ENCODE assay signal across 10 cellular contexts in the genomic region with DNA sequence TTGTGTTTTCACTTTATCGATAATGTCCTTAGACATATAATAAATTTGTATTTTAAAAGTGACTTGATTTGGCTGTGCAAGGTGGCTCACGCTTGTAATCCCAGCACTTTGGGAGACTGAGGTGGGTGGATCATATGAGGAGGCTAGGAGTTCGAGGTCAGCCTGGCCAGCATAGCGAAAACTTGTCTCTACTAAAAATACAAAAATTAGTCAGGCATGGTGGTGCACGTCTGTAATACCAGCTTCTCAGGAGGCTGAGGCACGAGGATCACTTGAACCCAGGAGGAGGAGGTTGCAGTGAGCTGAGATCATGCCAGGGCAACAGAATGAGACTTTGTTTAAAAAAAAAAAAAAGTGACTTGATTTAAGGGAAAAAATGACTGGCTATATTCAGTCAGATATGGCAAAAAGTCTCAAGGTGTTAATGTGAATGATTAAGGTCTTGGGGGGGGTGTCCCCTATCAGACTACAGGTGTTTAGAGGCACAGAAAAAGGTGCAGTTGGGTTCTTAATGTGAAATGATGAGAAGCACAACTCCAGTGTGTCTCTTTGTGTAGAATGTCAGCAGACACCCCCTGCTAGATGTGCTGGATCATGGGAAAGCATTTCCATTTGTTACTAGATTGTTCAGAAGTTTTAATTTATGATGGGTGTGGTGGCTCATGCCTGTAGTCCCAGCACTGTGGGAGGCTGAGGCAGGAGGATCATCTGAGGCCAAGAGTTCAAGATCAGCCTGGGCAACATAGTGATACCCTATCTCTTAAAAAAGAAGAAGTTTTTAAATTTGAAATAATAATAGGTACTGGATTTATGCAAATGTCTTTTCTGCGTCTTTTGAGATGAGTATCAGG. TPM values are rescaled to one million over a fixed set of nuclear protein-coding genes. Genes with fewer than 3 reads are reported as not detected.
DNase-seq lines count a peak whose midpoint lies in the region; ATAC-seq and TF ChIP-seq lines count a peak whose summit lies in the region.
"Had no signal": no experiment of that assay in that cellular context is flagged by ENCODE, and none has a peak within 500 bp of the region (broad histone marks: within the 10 kb centered on the region; RNA-seq: fewer than 3 reads in every experiment).

No MANE protein-coding gene starts in this region.

- no peaks in the 10 kb centered on the region for H3K9me3 ChIP-seq in heart left ventricle
- H3K9me3 ChIP-seq in lower lobe of right lung = no peaks in the 10 kb centered on the region
- H3K9me3 ChIP-seq in upper lobe of right lung = no peaks in the 10 kb centered on the region
- H3K9me3 ChIP-seq in mucosa of descending colon = no peaks in the 10 kb centered on the region

- H3K4me1 ChIP-seq in heart left ventricle = peaks cover 0 to 97% (median 83%) of the 10 kb centered on the region in 12 donors
- H3K4me1 ChIP-seq in lower lobe of right lung = peaks cover 89% of the 10 kb centered on the region
- H3K4me1 ChIP-seq in upper lobe of right lung = peaks cover 48% of the 10 kb centered on the region
- peaks cover 5% of the 10 kb centered on the region for H3K4me1 ChIP-seq in mucosa of descending colon (ENCODE audit: low read depth)

- intact Hi-C loops in heart left ventricle (cut with DNase I) = no loop called here
- intact Hi-C loops in Right ventricle myocardium superior (cut with DNase I) = no loop called here
- intact Hi-C loops in lower lobe of right lung (cut with DNase I) = no loop called here
- intact Hi-C loops in upper lobe of right lung (cut with DNase I) = no loop called here
- intact Hi-C loops in mucosa of descending colon (cut with DNase I, micrococcal nuclease) = no loop called here

- TF ChIP-seq CTCF in heart left ventricle (IDR thresholded peaks at IDR 0.05) (no peak), lower lobe of right lung (IDR thresholded peaks at IDR 0.05) (no peak), upper lobe of right lung (IDR thresholded peaks at IDR 0.05) (no peak), mucosa of descending colon (IDR thresholded peaks at IDR 0.05) (no peak)

- DNase-seq in heart left ventricle = peak in 2 of 5 donors; percentile 4 to 11
- no peak for DNase-seq in Right ventricle myocardium superior
- peak; percentile 36 for DNase-seq in astrocyte of the hippocampus (ENCODE audit: low read depth, low spot score)
- no peak for DNase-seq in lower lobe of right lung
- no peak for DNase-seq in upper lobe of right lung
- no peak for DNase-seq in DMS53 (lab: John Stamatoyannopoulos, UW)
- DNase-seq in GOT3 (lab: John Stamatoyannopoulos, UW) = no peak
- DNase-seq in mucosa of descending colon = no peak
- DNase-seq: midbrain, NCI-H2029 treated with DMSO at 0.1 percent for 48 hours had no signal

- H3K27me3 ChIP-seq in heart left ventricle (no peaks in the 10 kb centered on the region), lower lobe of right lung (ENCODE audit: low read depth) (no peaks in the 10 kb centered on the region), upper lobe of right lung (no peaks in the 10 kb centered on the region)

- WGBS in heart left ventricle, 4 donors = 61 to 73% (median 68%) methylated on average over 7 of the region's 7 CpGs

- no peak for TF ChIP-seq POLR2A in heart left ventricle (IDR thresholded peaks at IDR 0.05)

- H3K4me3 ChIP-seq in heart left ventricle (peak overlapping the region in 3 of 12 donors; percentile 4 to 25 (median 11)), lower lobe of right lung (no peak overlapping the region), upper lobe of right lung (no peak overlapping the region), mucosa of descending colon (no peak overlapping the region)

- H3K27ac ChIP-seq in heart left ventricle = peak overlapping the region in 9 of 12 donors; percentile 6 to 80 (median 54)
- peak overlapping the region; percentile 26 for H3K27ac ChIP-seq in lower lobe of right lung
- H3K27ac ChIP-seq in upper lobe of right lung = peak overlapping the region; percentile 5

- H3K36me3 ChIP-seq in heart left ventricle (peaks cover 8 to 100% (median 94%) of the 10 kb centered on the region in 9 donors), lower lobe of right lung (peaks cover 80% of the 10 kb centered on the region), upper lobe of right lung (peaks cover 78% of the 10 kb centered on the region), mucosa of descending colon (ENCODE audit: low read depth) (no peaks in the 10 kb centered on the region)

- ATAC-seq in heart left ventricle (no peak), Right ventricle myocardium superior (ENCODE audit: poor library complexity) (no peak), lower lobe of right lung (no peak), upper lobe of right lung (no peak), mucosa of descending colon (no peak)

RNA-seq across cellular contexts. Expression of gene NEAT1, which starts 17.0 kb away (rescaled TPM):
- 100 to 1,000 TPM in 7 of 9 donors, 10 to 100 TPM in 2; 17.0 to 760 (median 507) TPM for total RNA-seq in heart left ventricle
- polyA plus RNA-seq in heart left ventricle = 100 to 1,000 TPM; 104 to 532 TPM
- 451 TPM for total RNA-seq in Right ventricle myocardium superior
- total RNA-seq in lower lobe of right lung = 980 TPM
- 1,120 TPM for total RNA-seq in upper lobe of right lung
- total RNA-seq in mucosa of descending colon = 1,000 to 10,000 TPM; 1,133 to 1,409 (median 1,237) TPM

RNA-seq across cellular contexts. Expression of gene FRMD8, which starts 53.1 kb away (rescaled TPM):
- total RNA-seq in heart left ventricle (10 to 100 TPM in 7 of 9 donors, 1 to 10 TPM in 2; 6.1 to 24.1 (median 11.3) TPM), Right ventricle myocardium superior (8.6 TPM), lower lobe of right lung (22.6 TPM), upper lobe of right lung (37.1 TPM), mucosa of descending colon (10 to 100 TPM; 27.1 to 44.1 (median 42.3) TPM)
- 10 to 100 TPM in 1 of 2 donors, 1 to 10 TPM in 1; 8.0 to 16.3 TPM for polyA plus RNA-seq in heart left ventricle

RNA-seq across cellular contexts. Expression of gene SLC25A45, which starts 57.1 kb away (rescaled TPM):
- 10 to 100 TPM in 1 of 9 donors, 1 to 10 TPM in 8; 3.8 to 11.6 (median 6.6) TPM for total RNA-seq in heart left ventricle
- polyA plus RNA-seq in heart left ventricle = 1 to 10 TPM; 3.8 to 6.6 TPM
- 5.3 TPM for total RNA-seq in Right ventricle myocardium superior
- total RNA-seq in lower lobe of right lung = 13.0 TPM
- 11.5 TPM for total RNA-seq in upper lobe of right lung
- 10 to 100 TPM in 2 of 3 donors, 1 to 10 TPM in 1; 8.0 to 10.5 (median 10.1) TPM for total RNA-seq in mucosa of descending colon

RNA-seq across cellular contexts. Expression of gene MALAT1, which starts 59.3 kb away (rescaled TPM):
- total RNA-seq in heart left ventricle = 1,000 to 10,000 TPM; 1,047 to 9,662 (median 6,606) TPM
- polyA plus RNA-seq in heart left ventricle = 1,000 to 10,000 TPM; 1,168 to 4,497 TPM
- total RNA-seq in Right ventricle myocardium superior = 5,573 TPM
- total RNA-seq in lower lobe of right lung = 11,612 TPM
- total RNA-seq in upper lobe of right lung = 11,917 TPM
- over 10,000 TPM; 10,779 to 14,350 (median 11,224) TPM for total RNA-seq in mucosa of descending colon
